In the genomic region with DNA sequence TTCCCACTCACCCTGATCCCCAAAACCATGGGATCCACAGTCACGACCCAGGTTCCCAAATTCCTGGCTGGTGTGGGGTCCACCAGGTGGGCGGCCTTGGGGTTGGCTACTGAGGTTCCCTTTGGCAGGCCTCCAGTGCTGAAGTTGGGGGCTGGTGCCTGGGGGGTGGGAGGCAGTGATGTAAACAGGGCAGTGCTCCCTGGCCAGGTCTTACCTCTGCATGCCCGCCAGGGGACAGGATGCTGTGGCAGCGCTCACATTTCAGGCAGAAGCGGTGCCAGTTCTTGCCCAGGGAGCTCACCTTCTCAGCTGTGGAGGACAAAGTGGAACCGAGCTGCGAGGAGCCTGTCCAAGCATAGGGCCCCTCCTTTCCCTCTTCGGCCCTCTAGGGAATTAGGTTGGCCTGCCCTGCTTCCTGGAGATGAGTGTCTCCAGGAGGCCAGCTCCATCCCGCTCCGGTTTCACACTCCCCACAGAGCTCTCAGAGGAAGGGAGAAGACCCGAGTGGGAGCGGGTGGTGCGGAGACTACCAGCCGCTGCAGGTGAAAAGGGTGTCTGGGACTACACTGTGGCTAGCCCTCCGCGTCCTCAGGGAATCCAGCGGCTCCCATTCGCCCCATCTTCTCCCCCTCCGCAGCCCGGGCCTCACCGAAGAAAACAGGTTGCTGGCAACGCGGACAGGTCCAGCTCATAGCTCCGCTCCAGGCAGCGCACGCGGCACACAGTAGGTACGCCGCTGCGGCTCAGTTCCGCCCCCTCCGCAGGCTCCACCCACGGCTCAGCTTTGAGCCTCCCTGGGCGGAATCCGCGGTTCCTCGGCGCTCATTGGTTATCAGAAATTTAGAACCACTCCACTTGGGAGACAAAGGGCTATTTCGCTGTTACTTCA, we compare ENCODE assay signal across 9 cellular contexts. TPM values are rescaled to one million over a fixed set of nuclear protein-coding genes. Genes with fewer than 3 reads are reported as not detected.
DNase-seq lines count a peak whose midpoint lies in the region; ATAC-seq, FAIRE-seq and TF ChIP-seq lines count a peak whose summit lies in the region.
"Had no signal": no experiment of that assay in that cellular context is flagged by ENCODE, and none has a peak within 500 bp of the region (broad histone marks: within the 10 kb centered on the region; RNA-seq: fewer than 3 reads in every experiment).

A gene with protein sequence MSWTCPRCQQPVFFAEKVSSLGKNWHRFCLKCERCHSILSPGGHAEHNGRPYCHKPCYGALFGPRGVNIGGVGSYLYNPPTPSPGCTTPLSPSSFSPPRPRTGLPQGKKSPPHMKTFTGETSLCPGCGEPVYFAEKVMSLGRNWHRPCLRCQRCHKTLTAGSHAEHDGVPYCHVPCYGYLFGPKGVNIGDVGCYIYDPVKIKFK (minus strand): TSS at position 726 of the 889 bp plus-strand sequence. CDS start 34 bp downstream, at position 692.

- WGBS in HepG2 (ENCODE audit: low lambda C conversion rate): 24% methylated on average over 15 of the region's 39 CpGs

- TF ChIP-seq POLR2A in HepG2 (IDR thresholded peaks at IDR 0.05; ENCODE audit: insufficient read depth in 1 of 2, low read depth in 2 of 2, low read length in 2 of 2): peak in 1 of 2 experiments; percentile 23; a peak in 2 of 4 replicates

- no peaks in the 10 kb centered on the region for H3K79me2 ChIP-seq in HepG2 (ENCODE audit: insufficient read depth, low read length)

- FAIRE-seq in HepG2 (lab: Jason Lieb, UNC): peak; percentile 60

- BruUV-seq in HepG2 (replicated peaks; lab: Mats Ljungman, UMichigan): no TSS peak

- no peaks in the 10 kb centered on the region for H4K20me1 ChIP-seq in HepG2 (ENCODE audit: insufficient read depth, low read length)

- H3K27me3 ChIP-seq in HepG2 (ENCODE audit: control insufficient read depth in 1 of 2, insufficient read depth in 2 of 2, low read length in 2 of 2): no peaks in the 10 kb centered on the region
- no peaks in the 10 kb centered on the region for H3K27me3 ChIP-seq in WERI-Rb-1 (ENCODE audit: insufficient read depth, low read depth, severe bottlenecking)

- TF ChIP-seq CTCF in GM13976 (IDR thresholded peaks at IDR 0.05; ENCODE audit: borderline replicate concordance, control extremely low read depth, extremely low read depth, insufficient read depth, missing control alignments) (peak; percentile 39), choroid plexus epithelial cell (conservative IDR thresholded peaks at IDR 0.05; ENCODE audit: low read depth, low read length) (peak; percentile 44), HepG2 (CRISPR knock-in tag; IDR thresholded peaks at IDR 0.05) (0 out of 2 replicates have a peak, but pooled peaks have one; percentile 1), WERI-Rb-1 (IDR thresholded peaks at IDR 0.05; ENCODE audit: low read depth, low read length) (no peak)

- CTCF ChIA-PET in HepG2 (lab: Yijun Ruan, JAX; ENCODE audit: low intra/inter-chr PET ratio, low total read pairs): interaction anchor here (1.1 kb wide), 1 partner anchor 47 kb away, joined by 4 read pairs; no protein-coding TSS in a partner anchor

- H3K4me3 ChIP-seq in choroid plexus epithelial cell (ENCODE audit: low read depth, low read length): no peak within 1 kb of the TSS
- peak within 1 kb of the TSS; percentile 38 to 70 (median 43) for H3K4me3 ChIP-seq in HepG2 (replicated peaks in 1 of 3; ENCODE audit: insufficient read depth in 1 of 3, low read depth in 2 of 3, low read length in 3 of 3)
- no peak within 1 kb of the TSS for H3K4me3 ChIP-seq in WERI-Rb-1 (ENCODE audit: low read depth, low read length)

- H3K27ac ChIP-seq in HepG2 (ENCODE audit: extremely low read length, insufficient read depth, low read length) (no peak within 1 kb of the TSS), WERI-Rb-1 (no peak within 1 kb of the TSS)
- H3K27ac ChIP-seq: epithelial cell of prostate had no signal

- peak within 1 kb of the TSS; percentile 82 for H3K4me2 ChIP-seq in HepG2 (ENCODE audit: low read depth, low read length)

- H2AFZ ChIP-seq in HepG2 (ENCODE audit: low read length): peak within 1 kb of the TSS; percentile 79

- H3K36me3 ChIP-seq in HepG2 (replicated peaks in 1 of 2; ENCODE audit: control insufficient read depth in 1 of 2, insufficient read depth in 2 of 2, low read length in 2 of 2): no peaks in the 10 kb centered on the region
- no peaks in the 10 kb centered on the region for H3K36me3 ChIP-seq in WERI-Rb-1

- ATAC-seq in HG03442 (IDR thresholded peaks at IDR 0.05; ENCODE audit: unreplicated experiment) (peak; percentile 48), HepG2 (peak; percentile 69)

- H3K9ac ChIP-seq in HepG2 (ENCODE audit: insufficient read depth, low read depth, low read length): peak within 1 kb of the TSS; percentile 43

- intact Hi-C loops in HepG2 (cut with micrococcal nuclease; ENCODE audit: unreplicated experiment) (no loop called here), head of caudate nucleus (cut with DNase I) (no loop called here)

- POLR2A ChIA-PET in HepG2 (lab: Yijun Ruan, JAX): interaction anchor here (0.9 to 3.1 kb wide), 5 partner anchors 11 to 62 kb away, joined by 4 to 28 read pairs (median 8); partner anchors contain the start of gene SLC22A7

- 0 out of 2 replicates have a peak, but pooled peaks have one; percentile 17 for TF ChIP-seq RAD21 in HepG2 (CRISPR knock-in tag; IDR thresholded peaks at IDR 0.05)

- H3K4me1 ChIP-seq in HepG2 (ENCODE audit: insufficient read depth, low read length): peaks cover 43% of the 10 kb centered on the region

- in situ Hi-C loops in GM13976 (cut with MboI; ENCODE audit: low sequenced_read_pairs, unreplicated experiment): no loop called here
- in situ Hi-C loops in HepG2 (cut with HindIII; ENCODE audit: extremely low pct_ligation_motif_present, low pct_unique_long_range_greater_than_20kb): no loop called here

- peak; percentile 63 for DNase-seq in GM13976 (ENCODE audit: low spot score)
- peak; percentile 23 for DNase-seq in T-helper 9 cell
- DNase-seq in choroid plexus epithelial cell (ENCODE audit: low read depth): peak; percentile 44
- DNase-seq in HepG2 (ENCODE audit: low spot score): no peak
- DNase-seq in stimulated activated CD8-positive, alpha-beta memory T cell treated with anti-CD3 and anti-CD28 coated beads, Interleukin-12 subunit alpha, Interleukin-12 subunit beta, amount 100 ng/mL, for 4 hours (ENCODE audit: low read depth): peak; percentile 26
- no peak for DNase-seq in WERI-Rb-1
- no peak for DNase-seq in head of caudate nucleus

- TF ChIP-seq EP300 in HepG2 (IDR thresholded peaks at IDR 0.05; ENCODE audit: low read depth in 2 of 2, low read length in 2 of 2): no peak
- no peak for TF ChIP-seq EP300 in HepG2 (CRISPR knock-in tag; IDR thresholded peaks at IDR 0.05; ENCODE audit: borderline replicate concordance)

- H3K9me3 ChIP-seq in HepG2 (ENCODE audit: low read length) (no peaks in the 10 kb centered on the region), WERI-Rb-1 (ENCODE audit: severe bottlenecking) (no peaks in the 10 kb centered on the region)

TF ChIP-seq in HepG2, 621 proteins besides CTCF, POLR2A, EP300 and RAD21 (continues in another document):
- TF ChIP-seq ATF7 (IDR thresholded peaks at IDR 0.05) (no peak), ATF7 (CRISPR knock-in tag; IDR thresholded peaks at IDR 0.05) (no peak), IRF2 (CRISPR knock-in tag; IDR thresholded peaks at IDR 0.05) (peak; percentile 50), ZNF414 (CRISPR knock-in tag; IDR thresholded peaks at IDR 0.05) (no peak), FOXA3 (CRISPR knock-in tag; IDR thresholded peaks at IDR 0.05) (no peak), ZNF713 (CRISPR knock-in tag; IDR thresholded peaks at IDR 0.05) (no peak), MAF1 (CRISPR knock-in tag; IDR thresholded peaks at IDR 0.05; ENCODE audit: borderline replicate concordance) (no peak), MIXL1 (CRISPR knock-in tag; IDR thresholded peaks at IDR 0.05) (no peak), ZBTB42 (CRISPR knock-in tag; IDR thresholded peaks at IDR 0.05) (0 out of 2 replicates have a peak, but pooled peaks have one; percentile 2)

RNA-seq across cellular contexts. Expression of the gene that starts here (rescaled TPM):
- 3.5 and 6.3 TPM in 2 replicates for total RNA-seq in HepG2 (2016; rRNA removed; fragmentation: Illumina TruSeq; extraction: Trizol)
- total RNA-seq in HepG2 (2016; cell fraction: cytosol; rRNA removed; fragmentation: Illumina TruSeq; extraction: Trizol; ENCODE audit: low read depth): 2.7 and 2.9 TPM in 2 replicates
- 5.5 and 7.0 TPM in 2 replicates for total RNA-seq in HepG2 (2016; cell fraction: insoluble cytoplasmic fraction; rRNA removed; fragmentation: Illumina TruSeq; extraction: Trizol)
- total RNA-seq in HepG2 (2016; cell fraction: membrane; rRNA removed; fragmentation: Illumina TruSeq; extraction: Trizol): 1.7 and 2.6 TPM in 2 replicates
- 6.1 and 7.0 TPM in 2 replicates for total RNA-seq in HepG2 (2016; cell fraction: nucleus; rRNA removed; fragmentation: Illumina TruSeq; extraction: Trizol)
- polyA plus RNA-seq in HepG2 (2011; rRNA removed): 9.3 and 14.2 TPM in 2 replicates
- 4.5 and 5.1 TPM in 2 replicates for polyA plus RNA-seq in HepG2 (2011; cell fraction: cytosol; rRNA removed)
- 31.5 and 46.2 TPM in 2 replicates for polyA plus RNA-seq in HepG2 (2011; cell fraction: nucleus; rRNA removed)
- 12.7 and 16.4 TPM in 2 replicates for polyA plus RNA-seq in HepG2 (2012)
- 0.99 and 1.7 TPM in 2 replicates for polyA plus RNA-seq in HepG2 (2016; cell fraction: cytosol; fragmentation: Illumina TruSeq; extraction: Trizol; ENCODE audit: low read depth)
- 4.1 and 5.4 TPM in 2 replicates for polyA plus RNA-seq in HepG2 (2016; cell fraction: insoluble cytoplasmic fraction; fragmentation: Illumina TruSeq; extraction: Trizol; ENCODE audit: low read depth)
- polyA plus RNA-seq in HepG2 (2016; cell fraction: membrane; fragmentation: Illumina TruSeq; extraction: Trizol; ENCODE audit: low read depth): 1.9 and 2.3 TPM in 2 replicates
- 13.1 and 18.7 TPM in 2 replicates for polyA plus RNA-seq in HepG2 (2016; cell fraction: nucleus; fragmentation: Illumina TruSeq; extraction: Trizol; ENCODE audit: insufficient read depth, low read depth)
- polyA minus RNA-seq in HepG2 (2011; rRNA and poly(A)+ RNA removed; ENCODE audit: low replicate concordance): 8.2 TPM in 1 of 2 replicates, not detected in the other
- polyA minus RNA-seq in HepG2 (2011; cell fraction: cytosol; rRNA and poly(A)+ RNA removed): 1.4 and 2.5 TPM in 2 replicates
- polyA minus RNA-seq in HepG2 (2011; cell fraction: nucleus; rRNA and poly(A)+ RNA removed): 7.5 and 14.4 TPM in 2 replicates

Comparison
In these comparisons a context has a peak if more than half of its experiments do, and no peak if none do; other contexts are left out.
1. DNase-seq: peak in GM13976 (single experiment), T-helper 9 cell (single experiment), choroid plexus epithelial cell (single experiment) and stimulated activated CD8-positive, alpha-beta memory T cell treated with anti-CD3 and anti-CD28 coated beads, Interleukin-12 subunit alpha, Interleukin-12 subunit beta, amount 100 ng/mL, for 4 hours (single experiment); none in HepG2 (single experiment), WERI-Rb-1 (single experiment) and head of caudate nucleus (0 of 42).
2. H3K4me3 ChIP-seq: peak in HepG2 (3 of 3); none in choroid plexus epithelial cell (single experiment) and WERI-Rb-1 (single experiment).